16 cellular contexts compared by ENCODE assay signal in the genomic region with DNA sequence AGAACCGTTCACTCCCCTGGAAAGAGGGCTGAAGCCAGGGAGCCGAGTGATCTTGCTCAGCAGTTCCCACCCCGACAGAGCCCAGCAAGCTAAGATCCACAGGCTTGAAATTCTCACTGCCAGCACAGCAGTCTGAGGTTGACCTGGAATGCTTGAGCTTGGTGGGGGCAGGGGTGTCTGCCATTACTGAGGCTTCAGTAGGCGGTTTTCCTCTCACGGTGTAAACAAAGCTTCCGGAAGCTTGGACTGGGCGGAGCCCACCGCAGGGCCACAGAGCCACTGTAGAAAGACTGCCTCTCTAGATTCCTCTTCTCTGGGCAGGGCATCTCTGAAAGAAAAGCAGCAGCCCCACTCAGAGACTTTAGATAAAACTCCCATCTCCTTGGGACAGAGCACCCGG.
A peak's percentile ranks its signal among the peaks of the same experiment; 100 is the strongest.
DNase-seq lines count a peak whose midpoint lies in the region; ATAC-seq and TF ChIP-seq lines count a peak whose summit lies in the region.
"Had no signal": no experiment of that assay in that cellular context is flagged by ENCODE, and none has a peak within 500 bp of the region (broad histone marks: within the 10 kb centered on the region; RNA-seq: fewer than 3 reads in every experiment).

No MANE protein-coding gene starts in this region.

- WGBS in IMR-90 (ENCODE audit: extremely low coverage in 2 of 2, insufficient read length in 1 of 2), 2 experiments: no CpG with 5 or more reads among the region's 9 CpGs
- 62% methylated on average over 9 of the region's 9 CpGs for WGBS in mesenchymal stem cell

- CTCF ChIA-PET in IMR-90 (lab: Yijun Ruan, JAX): no interaction called here

- H3K23ac ChIP-seq in IMR-90 (ENCODE audit: low read depth, low read length) (no peak overlapping the region), mesenchymal stem cell (ENCODE audit: low read length in 2 of 2) (peak overlapping the region in 1 of 2 experiments; percentile 42)

- H2AFZ ChIP-seq in IMR-90 (replicated peaks; ENCODE audit: low read length, poor library complexity): no peak overlapping the region
- H2AFZ ChIP-seq in mesenchymal stem cell (ENCODE audit: low read depth, low read length): no peak overlapping the region

- no peak for TF ChIP-seq POLR2A in IMR-90 (IDR thresholded peaks at IDR 0.05; ENCODE audit: low read depth, low read length)

- no peaks in the 10 kb centered on the region for H3K9me3 ChIP-seq in IMR-90 (ENCODE audit: control insufficient read depth, insufficient read depth, low read length)
- H3K9me3 ChIP-seq in mesenchymal stem cell (ENCODE audit: control insufficient read depth, low read length): no peaks in the 10 kb centered on the region
- H3K9me3 ChIP-seq: Caco-2, HAP-1 had no signal

- no TSS peak for BruUV-seq in IMR-90 (replicated peaks; lab: Mats Ljungman, UMichigan)

- H4K20me1 ChIP-seq in IMR-90 (ENCODE audit: insufficient read depth, low read length): no peaks in the 10 kb centered on the region

- H2BK5ac ChIP-seq in IMR-90 (ENCODE audit: low read depth, low read length, poor library complexity, severe bottlenecking): no peak overlapping the region
- no peak overlapping the region for H2BK5ac ChIP-seq in mesenchymal stem cell (ENCODE audit: low read depth, low read length, poor library complexity, severe bottlenecking)

- H3K4me2 ChIP-seq in IMR-90 (ENCODE audit: low read depth, low read length): no peak overlapping the region
- no peak overlapping the region for H3K4me2 ChIP-seq in mesenchymal stem cell (ENCODE audit: low read length, poor library complexity, severe bottlenecking)

- peak; percentile 50 for ATAC-seq in IMR-90 (ENCODE audit: low read depth)
- ATAC-seq: K562, Right ventricle myocardium inferior had no signal

- H2AK5ac ChIP-seq in IMR-90 (ENCODE audit: low read depth, low read length) (no peak overlapping the region), mesenchymal stem cell (ENCODE audit: low read length, severe bottlenecking) (no peak overlapping the region)

- H3K4ac ChIP-seq in IMR-90 (ENCODE audit: low read depth, low read length): no peak overlapping the region
- peak overlapping the region in 1 of 2 experiments; percentile 49 for H3K4ac ChIP-seq in mesenchymal stem cell (ENCODE audit: low read depth in 1 of 2, low read length in 2 of 2)

- H3K4me3 ChIP-seq in IMR-90 (ENCODE audit: insufficient read depth, low read depth, low read length): no peak overlapping the region
- no peak overlapping the region for H3K4me3 ChIP-seq in brain microvascular endothelial cell (ENCODE audit: low read depth, low read length)
- no peak overlapping the region for H3K4me3 ChIP-seq in mesenchymal stem cell (ENCODE audit: insufficient read depth in 1 of 2, low read depth in 1 of 2, low read length in 2 of 2)
- H3K4me3 ChIP-seq: HAP-1, K562 had no signal

- peak overlapping the region in 1 of 2 experiments; percentile 38 for H2BK12ac ChIP-seq in mesenchymal stem cell (ENCODE audit: low read length in 2 of 2)

- dilution Hi-C loops in IMR-90 (cut with HindIII; ENCODE audit: low sequenced_read_pairs, unreplicated experiment): no loop called here

- POLR2A ChIA-PET in IMR-90 (lab: Charles Lee; ENCODE audit: unreplicated experiment): no interaction called here

- H2BK20ac ChIP-seq in IMR-90 (ENCODE audit: low read depth, low read length): no peak overlapping the region

- H2BK120ac ChIP-seq in IMR-90 (ENCODE audit: low read depth, low read length) (no peak overlapping the region), mesenchymal stem cell (ENCODE audit: low read depth, low read length) (no peak overlapping the region)

- H3K56ac ChIP-seq in IMR-90 (ENCODE audit: extremely low read depth, insufficient read depth, low read length): no peak overlapping the region

- intact Hi-C loops in IMR-90 (cut with micrococcal nuclease): no loop called here

- TF ChIP-seq RAD21 in IMR-90 (IDR thresholded peaks at IDR 0.05; ENCODE audit: low read length): no peak

- H3K18ac ChIP-seq in IMR-90 (ENCODE audit: low read depth, low read length) (no peak overlapping the region), mesenchymal stem cell (ENCODE audit: low read depth in 1 of 2, low read length in 2 of 2) (peak overlapping the region; percentile 13 to 72)

- H4K8ac ChIP-seq in IMR-90 (ENCODE audit: low read depth in 2 of 2, low read length in 2 of 2) (no peak overlapping the region; a peak in 1 of 4 replicates), mesenchymal stem cell (ENCODE audit: low read length) (peak overlapping the region; percentile 77)

- no peak overlapping the region for H2BK15ac ChIP-seq in IMR-90 (ENCODE audit: low read depth, low read length)
- H2BK15ac ChIP-seq in mesenchymal stem cell (ENCODE audit: low read depth, poor library complexity, severe bottlenecking): no peak overlapping the region

- no peak overlapping the region for H2AK9ac ChIP-seq in IMR-90 (replicated peaks; ENCODE audit: low read depth, low read length, poor library complexity)

- H3K4me1 ChIP-seq in IMR-90 (ENCODE audit: control insufficient read depth, insufficient read depth, low read length) (peaks cover 7% of the 10 kb centered on the region), mesenchymal stem cell (ENCODE audit: control insufficient read depth, insufficient read depth, low read depth, low read length) (peaks cover 4% of the 10 kb centered on the region)
- H3K4me1 ChIP-seq: Caco-2 had no signal

- H3K27ac ChIP-seq in IMR-90 (ENCODE audit: insufficient read depth, low read length) (no peak overlapping the region), brain microvascular endothelial cell (no peak overlapping the region), mesenchymal stem cell (ENCODE audit: low read length, poor library complexity, severe bottlenecking) (no peak overlapping the region)

- H3K14ac ChIP-seq in IMR-90 (replicated peaks; ENCODE audit: low read depth, low read length) (no peak overlapping the region), mesenchymal stem cell (ENCODE audit: low read length in 2 of 2) (no peak overlapping the region)

- H3K9ac ChIP-seq in IMR-90 (ENCODE audit: low read depth, low read length): no peak overlapping the region
- no peak overlapping the region for H3K9ac ChIP-seq in mesenchymal stem cell (ENCODE audit: low read length)

- H3K27me3 ChIP-seq in IMR-90 (ENCODE audit: control insufficient read depth, insufficient read depth, low read length) (no peaks in the 10 kb centered on the region), brain microvascular endothelial cell (replicated peaks) (no peaks in the 10 kb centered on the region), mesenchymal stem cell (ENCODE audit: control insufficient read depth in 1 of 2, insufficient read depth in 1 of 2, low read length in 2 of 2) (no peaks in the 10 kb centered on the region)

- peaks cover 0 to 4% of the 10 kb centered on the region in 2 experiments; a peak in 1 of 4 replicates for H3K79me1 ChIP-seq in IMR-90 (ENCODE audit: low read depth in 1 of 2, low read length in 2 of 2)
- peaks cover 1% of the 10 kb centered on the region for H3K79me1 ChIP-seq in mesenchymal stem cell (replicated peaks; ENCODE audit: low read length, poor library complexity, severe bottlenecking)

- in situ Hi-C loops in IMR-90 (cut with MboI; ENCODE audit: low sequenced_read_pairs): no loop called here
- in situ Hi-C loops in brain microvascular endothelial cell (cut with HindIII; ENCODE audit: low pct_ligation_motif_present, low sequenced_read_pairs): no loop called here

- H3K36me3 ChIP-seq in IMR-90 (ENCODE audit: control insufficient read depth, insufficient read depth, low read length): 0 out of 2 replicates have a peak, but pooled peaks cover 2% of the 10 kb centered on the region
- H3K36me3 ChIP-seq in brain microvascular endothelial cell (replicated peaks): no peaks in the 10 kb centered on the region
- H3K36me3 ChIP-seq in mesenchymal stem cell (ENCODE audit: control insufficient read depth in 1 of 2, insufficient read depth in 2 of 2, low read depth in 1 of 2, low read length in 2 of 2): peaks cover 0 to 4% of the 10 kb centered on the region in 2 experiments
- H3K36me3 ChIP-seq: HAP-1 had no signal

- H4K5ac ChIP-seq in IMR-90 (ENCODE audit: low read depth, low read length): no peak overlapping the region

- DNase-seq in CMK (ENCODE audit: low read depth): peak; percentile 11
- peak; percentile 35 for DNase-seq in IMR-90
- peak; percentile 76 for DNase-seq in brain microvascular endothelial cell
- DNase-seq in mesenchymal stem cell: peak; percentile 81
- DNase-seq in activated CD4-positive, alpha-beta T cell treated with anti-CD3 and anti-CD28 coated beads, Interleukin-2, amount 50 U/mL, for 1 hour: no peak
- no peak for DNase-seq in HK-2 (ENCODE audit: unreplicated experiment)
- DNase-seq in Kasumi-1 (lab: John Stamatoyannopoulos, UW): no peak
- DNase-seq in AG08395 (ENCODE audit: low spot score): no peak
- DNase-seq: Caco-2, NCI-H1694, NCI-H2107, NCI-H345, NCI-H69 had no signal

- H4K91ac ChIP-seq in IMR-90 (ENCODE audit: insufficient read depth, low read depth, low read length): no peak overlapping the region
- peak overlapping the region; percentile 4 for H4K91ac ChIP-seq in mesenchymal stem cell (ENCODE audit: low read length)

- TF ChIP-seq CTCF in IMR-90 (conservative IDR thresholded peaks at IDR 0.05; ENCODE audit: low read depth, low read length) (no peak), brain microvascular endothelial cell (IDR thresholded peaks at IDR 0.05; ENCODE audit: low read depth, low read length, missing control alignments) (no peak)

- H3K9me1 ChIP-seq in IMR-90 (ENCODE audit: insufficient read depth, low read length): no peaks in the 10 kb centered on the region

TF ChIP-seq in IMR-90, 13 proteins besides CTCF, POLR2A, EP300 and RAD21 (continues in another document):
- TF ChIP-seq ELK1 (IDR thresholded peaks at IDR 0.05; ENCODE audit: borderline replicate concordance, low read depth, low read length): no peak
- TF ChIP-seq CEBPB (IDR thresholded peaks at IDR 0.05; ENCODE audit: low read depth, low read length): no peak
- no peak for TF ChIP-seq FOS (IDR thresholded peaks at IDR 0.05; ENCODE audit: low read depth, low read length)
- TF ChIP-seq SMC3 (IDR thresholded peaks at IDR 0.05; ENCODE audit: low read depth, low read length): no peak
- TF ChIP-seq RCOR1 (IDR thresholded peaks at IDR 0.05; ENCODE audit: insufficient replicate concordance, low read length): no peak

Comparison
In these comparisons a context has a peak if more than half of its experiments do, and no peak if none do; other contexts are left out.
1. DNase-seq: peak in CMK (single experiment), IMR-90 (single experiment), brain microvascular endothelial cell (single experiment) and mesenchymal stem cell (single experiment); none in activated CD4-positive, alpha-beta T cell treated with anti-CD3 and anti-CD28 coated beads, Interleukin-2, amount 50 U/mL, for 1 hour (single experiment), HK-2 (single experiment), Kasumi-1 (0 of 2) and AG08395 (single experiment).